In the genomic region with DNA sequence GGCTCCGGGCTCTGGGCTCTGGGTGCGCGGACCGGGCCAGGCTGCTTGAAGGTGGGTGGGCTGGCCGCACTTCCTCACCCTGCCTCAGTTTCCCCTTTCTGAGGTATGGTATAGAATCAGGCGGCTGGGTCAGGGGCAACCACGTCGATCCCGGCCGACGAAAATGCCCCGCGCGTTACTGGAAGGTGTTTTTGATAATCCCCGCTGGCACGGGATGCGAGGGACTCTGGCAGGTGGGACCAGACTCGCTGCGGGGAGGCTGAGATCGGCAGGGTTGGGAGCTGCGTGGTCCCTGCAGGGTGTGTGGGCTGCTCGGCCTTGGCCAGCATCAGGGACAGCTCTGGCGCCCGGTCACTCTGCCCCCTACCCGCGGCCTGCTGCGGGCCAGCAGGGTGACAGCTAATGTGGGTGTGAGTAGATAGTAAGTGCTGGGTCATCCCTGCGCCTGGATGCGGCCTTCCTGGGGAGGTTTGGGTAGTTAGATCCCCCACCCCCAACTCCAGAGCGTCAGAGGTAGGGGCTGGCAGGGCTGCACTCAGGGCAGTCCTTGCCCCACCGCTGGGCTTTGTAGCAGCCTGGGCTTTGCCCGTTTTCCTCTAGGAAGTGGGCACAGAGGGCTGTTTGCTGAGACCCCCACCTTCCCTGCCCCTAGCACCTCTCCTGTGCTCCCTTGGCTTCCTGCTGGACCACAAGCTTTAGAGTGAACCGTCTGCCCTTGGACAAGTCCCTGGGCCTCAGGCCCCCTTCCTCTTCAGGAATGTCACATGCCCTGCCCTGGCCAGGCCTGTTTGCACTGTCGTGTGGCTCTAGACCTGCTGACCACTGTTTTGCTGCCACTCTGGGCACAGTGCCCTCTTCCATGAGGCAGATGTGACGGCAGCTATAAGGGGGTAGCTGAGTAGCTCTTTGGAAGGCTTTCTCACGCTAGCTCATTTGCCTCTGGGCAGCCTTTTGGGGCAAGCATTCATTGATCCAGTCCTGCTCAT, we compare ENCODE assay signal across 1 cellular context.
TF ChIP-seq lines count a peak whose summit lies in the region.

No MANE protein-coding gene starts in this region.

TF ChIP-seq in SK-N-SH, 30 proteins besides CTCF, POLR2A, EP300 and RAD21:
- peak; percentile 41; the same call in 1 of the 2 replicates for TF ChIP-seq MXI1 (IDR thresholded peaks at IDR 0.05; ENCODE audit: low read depth, low read length)
- TF ChIP-seq POLR2AphosphoS5 (IDR thresholded peaks at IDR 0.05; ENCODE audit: low read depth, low read length) = no peak
- TF ChIP-seq, protein P1, sequence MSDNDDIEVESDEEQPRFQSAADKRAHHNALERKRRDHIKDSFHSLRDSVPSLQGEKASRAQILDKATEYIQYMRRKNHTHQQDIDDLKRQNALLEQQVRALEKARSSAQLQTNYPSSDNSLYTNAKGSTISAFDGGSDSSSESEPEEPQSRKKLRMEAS (IDR thresholded peaks at IDR 0.05; ENCODE audit: low read depth) = 0 out of 2 replicates have a peak, but pooled peaks have one; percentile 15
